In genomic region chr19:12965017-12965811, GRCh38 we compare ENCODE assay signal across 8 cellular contexts. TPM values are rescaled to one million over a fixed set of nuclear protein-coding genes. Genes with fewer than 3 reads are reported as not detected.
DNase-seq lines count a peak whose midpoint lies in the region; ATAC-seq and TF ChIP-seq lines count a peak whose summit lies in the region.

No MANE protein-coding gene starts in this region.

- DNase-seq in CD14-positive monocyte (ENCODE audit: low spot score) (peak; percentile 74), MV-4-11 (lab: John Stamatoyannopoulos, UW) (peak; percentile 68), heart left ventricle (peak; percentile 75 to 91 (median 84)), posterior cingulate gyrus (peak; percentile 54 to 97 (median 80)), type B pancreatic cell (ENCODE audit: extremely low spot score, unreplicated experiment) (peak; percentile 90)
- peak; percentile 95 for DNase-seq in activated naive CD8-positive, alpha-beta T cell treated with anti-CD3 and anti-CD28 coated beads, Interleukin-2, amount 10 ng/mL, durations not matched to agents 7 days and 5 days

- peak overlapping the region; percentile 76 for H3K9ac ChIP-seq in SU-DHL-6 (ENCODE audit: low read length)

- ATAC-seq in GM21360 (IDR thresholded peaks at IDR 0.05; ENCODE audit: unreplicated experiment) (peak; percentile 68), heart left ventricle (peak; percentile 68 to 91 (median 88))
- peak; percentile 96 for ATAC-seq in activated naive CD8-positive, alpha-beta T cell treated with anti-CD3 and anti-CD28 coated beads, Interleukin-2, amount 10 ng/mL, durations not matched to agents 7 days and 5 days (ENCODE audit: low read depth)

- peak; percentile 99 for TF ChIP-seq CTCF in CD14-positive monocyte (IDR thresholded peaks at IDR 0.05)
- peak; percentile 82 for TF ChIP-seq CTCF in SU-DHL-6 (IDR thresholded peaks at IDR 0.05; ENCODE audit: insufficient read depth, low read length, poor library complexity, severe bottlenecking)
- TF ChIP-seq CTCF in heart left ventricle (IDR thresholded peaks at IDR 0.05): peak; percentile 76 to 96 (median 89)
- TF ChIP-seq CTCF in type B pancreatic cell (conservative IDR thresholded peaks at IDR 0.05): peak; percentile 96

- peak overlapping the region; percentile 96 for H2AFZ ChIP-seq in SU-DHL-6 (ENCODE audit: low read depth, low read length, severe bottlenecking)

- H3K4me1 ChIP-seq in heart left ventricle: peaks cover 0 to 14% (median 5%) of the 10 kb centered on the region in 12 donors

- H3K4me1 Mint-ChIP-seq in CD14-positive monocyte (peaks cover 6% of the 10 kb centered on the region), type B pancreatic cell (ENCODE audit: unreplicated experiment) (peaks cover 5% of the 10 kb centered on the region)
- peaks cover 6% of the 10 kb centered on the region for H3K4me1 Mint-ChIP-seq in activated naive CD8-positive, alpha-beta T cell treated with anti-CD3 and anti-CD28 coated beads, Interleukin-2, amount 10 ng/mL, durations not matched to agents 7 days and 5 days

- H3K27ac Mint-ChIP-seq in CD14-positive monocyte: peak overlapping the region in 4 of 7 donors; percentile 53 to 93 (median 68)
- H3K27ac Mint-ChIP-seq in activated naive CD8-positive, alpha-beta T cell treated with anti-CD3 and anti-CD28 coated beads, Interleukin-2, amount 10 ng/mL, durations not matched to agents 7 days and 5 days: peak overlapping the region; percentile 81
- peak overlapping the region; percentile 81 for H3K27ac Mint-ChIP-seq in type B pancreatic cell

- H3K36me3 Mint-ChIP-seq in CD14-positive monocyte (no peaks in the 10 kb centered on the region), type B pancreatic cell (no peaks in the 10 kb centered on the region)
- no peaks in the 10 kb centered on the region for H3K36me3 Mint-ChIP-seq in activated naive CD8-positive, alpha-beta T cell treated with anti-CD3 and anti-CD28 coated beads, Interleukin-2, amount 10 ng/mL, durations not matched to agents 7 days and 5 days

- WGBS in heart left ventricle, 4 donors: 1 to 2% (median 1%) methylated on average over 17 to 34 of the region's 34 CpGs

- H3K36me3 ChIP-seq in SU-DHL-6 (ENCODE audit: low read length) (no peaks in the 10 kb centered on the region), heart left ventricle (no peaks in the 10 kb centered on the region)

- POLR2A ChIA-PET in activated naive CD8-positive, alpha-beta T cell treated with anti-CD3 and anti-CD28 coated beads, Interleukin-2, amount 10 ng/mL, durations not matched to agents 7 days and 5 days (lab: Charles Lee): interaction anchor here (0.6 to 2.6 kb wide), 13 partner anchors 17 to 190 kb away, joined by 3 to 23 read pairs (median 3); partner anchors contain the start of genes GCDH, KLF1 and SYCE2

- H4K20me1 ChIP-seq in SU-DHL-6 (ENCODE audit: low read depth, low read length): no peaks in the 10 kb centered on the region

- H3K9me3 ChIP-seq in SU-DHL-6 (ENCODE audit: insufficient read depth, low read length) (no peaks in the 10 kb centered on the region), heart left ventricle (no peaks in the 10 kb centered on the region)

- H3K27me3 Mint-ChIP-seq in CD14-positive monocyte (ENCODE audit: low read depth in 3 of 3): peaks cover 1 to 6% (median 5%) of the 10 kb centered on the region in 3 donors
- peaks cover 5% of the 10 kb centered on the region for H3K27me3 Mint-ChIP-seq in activated naive CD8-positive, alpha-beta T cell treated with anti-CD3 and anti-CD28 coated beads, Interleukin-2, amount 10 ng/mL, durations not matched to agents 7 days and 5 days
- H3K27me3 Mint-ChIP-seq in type B pancreatic cell: peaks cover 10% of the 10 kb centered on the region

- H3K79me2 ChIP-seq in SU-DHL-6 (ENCODE audit: insufficient read depth, low read length): no peaks in the 10 kb centered on the region

- peak in 1 of 2 donors; percentile 41 for TF ChIP-seq POLR2A in heart left ventricle (IDR thresholded peaks at IDR 0.05)

- H3K27me3 ChIP-seq in SU-DHL-6 (ENCODE audit: low read length): no peaks in the 10 kb centered on the region
- no peaks in the 10 kb centered on the region for H3K27me3 ChIP-seq in heart left ventricle

- H3K9me3 Mint-ChIP-seq in CD14-positive monocyte (peaks cover 0 to 2% (median 0%) of the 10 kb centered on the region in 7 donors), type B pancreatic cell (no peaks in the 10 kb centered on the region)
- H3K9me3 Mint-ChIP-seq in activated naive CD8-positive, alpha-beta T cell treated with anti-CD3 and anti-CD28 coated beads, Interleukin-2, amount 10 ng/mL, durations not matched to agents 7 days and 5 days: no peaks in the 10 kb centered on the region

- peak overlapping the region; percentile 83 to 89 for H3K4me3 Mint-ChIP-seq in CD14-positive monocyte
- H3K4me3 Mint-ChIP-seq in activated naive CD8-positive, alpha-beta T cell treated with anti-CD3 and anti-CD28 coated beads, Interleukin-2, amount 10 ng/mL, durations not matched to agents 7 days and 5 days: peak overlapping the region; percentile 88
- peak overlapping the region; percentile 94 for H3K4me3 Mint-ChIP-seq in type B pancreatic cell

- peak overlapping the region; percentile 50 for H3K4me3 ChIP-seq in SU-DHL-6 (ENCODE audit: insufficient read depth, low read length, poor library complexity, severe bottlenecking)
- peak overlapping the region in 11 of 12 donors; percentile 30 to 66 (median 56) for H3K4me3 ChIP-seq in heart left ventricle

- intact Hi-C loops in CD14-positive monocyte (cut with micrococcal nuclease) (loop anchor here in 1 of 2 donors (10.0 kb wide), 1 partner anchor 80 kb away; the partner anchor contains the start of genes DNASE2 and KLF1), heart left ventricle (cut with DNase I) (loop anchor here in 5 of 10 donors (2.0 to 10.0 kb wide), 3 partner anchors 78 to 187 kb away; partner anchors contain the start of genes KLF1 (in 5 of the 5), DNASE2 (in 4 of the 5), IER2 (in 1 of the 5) and STX10 (in 1 of the 5)), posterior cingulate gyrus (cut with DNase I) (no loop called here)

- H3F3A ChIP-seq in SU-DHL-6 (ENCODE audit: insufficient read depth): no peaks in the 10 kb centered on the region

- H3K4me2 ChIP-seq in SU-DHL-6 (ENCODE audit: low read depth, low read length, poor library complexity, severe bottlenecking): peak overlapping the region; percentile 85

- H3K27ac ChIP-seq in SU-DHL-6 (ENCODE audit: low read depth, low read length) (peak overlapping the region; percentile 50), heart left ventricle (peak overlapping the region in 10 of 12 donors; percentile 6 to 73 (median 55))

- H3K9me2 ChIP-seq in SU-DHL-6 (replicated peaks; ENCODE audit: insufficient read depth, low read length): no peaks in the 10 kb centered on the region

RNA-seq across cellular contexts. Expression of gene DAND5, which starts 4.2 kb away (rescaled TPM):
- not detected for polyA plus RNA-seq in CD14-positive monocyte
- total RNA-seq in activated naive CD8-positive, alpha-beta T cell treated with anti-CD3 and anti-CD28 coated beads, Interleukin-2, amount 10 ng/mL, durations not matched to agents 7 days and 5 days: not detected
- 10 to 100 TPM in 4 of 9 donors, 1 to 10 TPM in 5; 2.9 to 13.6 (median 9.0) TPM for total RNA-seq in heart left ventricle
- 1 to 10 TPM; 1.4 to 4.7 TPM for polyA plus RNA-seq in heart left ventricle
- total RNA-seq in type B pancreatic cell (ENCODE audit: low replicate concordance): not detected in 2 replicates

RNA-seq across cellular contexts. Expression of gene GADD45GIP1, which starts 8.2 kb away (rescaled TPM):
- polyA plus RNA-seq in CD14-positive monocyte (10 to 100 TPM; 31.6 to 42.4 TPM), heart left ventricle (100 to 1,000 TPM in 1 of 2 donors, 10 to 100 TPM in 1; 64.9 to 119 TPM)
- total RNA-seq in activated naive CD8-positive, alpha-beta T cell treated with anti-CD3 and anti-CD28 coated beads, Interleukin-2, amount 10 ng/mL, durations not matched to agents 7 days and 5 days: 10 to 100 TPM; 18.4 to 19.4 TPM
- total RNA-seq in heart left ventricle (10 to 100 TPM; 17.2 to 63.6 (median 27.2) TPM), type B pancreatic cell (ENCODE audit: low replicate concordance) (23.1 and 24.8 TPM in 2 replicates)

RNA-seq across cellular contexts. Expression of gene RAD23A, which starts 19.6 kb away (rescaled TPM):
- polyA plus RNA-seq in CD14-positive monocyte (10 to 100 TPM; 45.5 to 55.3 TPM), heart left ventricle (100 to 1,000 TPM; 186 to 212 TPM)
- total RNA-seq in activated naive CD8-positive, alpha-beta T cell treated with anti-CD3 and anti-CD28 coated beads, Interleukin-2, amount 10 ng/mL, durations not matched to agents 7 days and 5 days: 100 to 1,000 TPM; 128 to 141 TPM
- total RNA-seq in heart left ventricle (100 to 1,000 TPM; 130 to 272 (median 161) TPM), type B pancreatic cell (ENCODE audit: low replicate concordance) (77.1 and 82.3 TPM in 2 replicates)

RNA-seq across cellular contexts. Expression of gene CALR, which starts 26.8 kb away (rescaled TPM):
- polyA plus RNA-seq in CD14-positive monocyte (100 to 1,000 TPM; 109 to 133 TPM), heart left ventricle (100 to 1,000 TPM; 227 to 771 TPM)
- 100 to 1,000 TPM; 522 to 531 TPM for total RNA-seq in activated naive CD8-positive, alpha-beta T cell treated with anti-CD3 and anti-CD28 coated beads, Interleukin-2, amount 10 ng/mL, durations not matched to agents 7 days and 5 days
- total RNA-seq in heart left ventricle (100 to 1,000 TPM; 231 to 816 (median 380) TPM), type B pancreatic cell (ENCODE audit: low replicate concordance) (1,188 and 1,294 TPM in 2 replicates)

RNA-seq across cellular contexts. Expression of gene NFIX, which starts 30.1 kb away (rescaled TPM):
- polyA plus RNA-seq in CD14-positive monocyte (under 1 TPM; 0.25 to 0.90 TPM), heart left ventricle (10 to 100 TPM; 42.1 to 55.2 TPM)
- total RNA-seq in activated naive CD8-positive, alpha-beta T cell treated with anti-CD3 and anti-CD28 coated beads, Interleukin-2, amount 10 ng/mL, durations not matched to agents 7 days and 5 days: 1 to 10 TPM; 1.5 to 2.5 TPM
- total RNA-seq in heart left ventricle (100 to 1,000 TPM in 8 of 9 donors, 10 to 100 TPM in 1; 81.4 to 147 (median 122) TPM), type B pancreatic cell (ENCODE audit: low replicate concordance) (4.2 and 12.4 TPM in 2 replicates)

Comparison
In these comparisons a context has a peak if more than half of its experiments do, and no peak if none do; other contexts are left out.
1. Peak in every context shown above with its lines: DNase-seq, ATAC-seq, H3K4me3 ChIP-seq and H3K27ac ChIP-seq.